17 cellular contexts compared by ENCODE assay signal in genomic region chr1:21966247-21967000, GRCh38. TPM values are rescaled to one million over a fixed set of nuclear protein-coding genes. Genes with fewer than 3 reads are reported as not detected.
DNase-seq lines count a peak whose midpoint lies in the region; ATAC-seq and TF ChIP-seq lines count a peak whose summit lies in the region.
"Had no signal": no experiment of that assay in that cellular context is flagged by ENCODE, and none has a peak within 500 bp of the region (broad histone marks: within the 10 kb centered on the region; RNA-seq: fewer than 3 reads in every experiment).

No MANE protein-coding gene starts in this region.

- no peaks in the 10 kb centered on the region for H3K36me3 Mint-ChIP-seq in osteocyte (ENCODE audit: unreplicated experiment)
- H3K36me3 Mint-ChIP-seq: activated naive CD8-positive, alpha-beta T cell; neural progenitor cell had no signal

- no peaks in the 10 kb centered on the region for H3K79me2 ChIP-seq in SK-N-SH (ENCODE audit: insufficient read depth)

- no peak overlapping the region for H3K9ac ChIP-seq in SK-N-SH
- no peak overlapping the region for H3K9ac ChIP-seq in skeletal muscle satellite cell (ENCODE audit: low read depth, low read length)
- H3K9ac ChIP-seq: neural progenitor cell had no signal

- TF ChIP-seq CTCF in SK-N-SH (IDR thresholded peaks at IDR 0.05) (no peak), osteocyte (IDR thresholded peaks at IDR 0.05) (no peak)

- H3K27me3 Mint-ChIP-seq in osteocyte (ENCODE audit: unreplicated experiment), result no peaks in the 10 kb centered on the region
- H3K27me3 Mint-ChIP-seq: activated naive CD8-positive, alpha-beta T cell had no signal

- CTCF ChIA-PET in SK-N-SH (lab: Yijun Ruan, JAX), result interaction anchor here (1.7 to 4.0 kb wide), 4 partner anchors 14 to 264 kb away, joined by 4 to 20 read pairs (median 12); no protein-coding TSS in a partner anchor

- no peak for TF ChIP-seq RAD21 in SK-N-SH (IDR thresholded peaks at IDR 0.05; ENCODE audit: low read length)

- peak overlapping the region; percentile 51; the same call in 1 of the 2 replicates for H2AFZ ChIP-seq in SK-N-SH (ENCODE audit: low read depth)
- H2AFZ ChIP-seq: neural progenitor cell had no signal

- H3K4me3 ChIP-seq in SK-N-SH (ENCODE audit: low read depth in 2 of 2, low read length in 1 of 2), result no peak overlapping the region
- no peak overlapping the region for H3K4me3 ChIP-seq in SJSA1
- no peak overlapping the region for H3K4me3 ChIP-seq in skeletal muscle satellite cell (ENCODE audit: low read length)
- H3K4me3 ChIP-seq: dorsolateral prefrontal cortex, neural progenitor cell, upper lobe of right lung had no signal

- peaks cover 0 to 8% of the 10 kb centered on the region in 2 experiments; a peak in 1 of 4 replicates for H3K4me1 ChIP-seq in SK-N-SH (ENCODE audit: control insufficient read depth in 1 of 2, insufficient read depth in 2 of 2, low read depth in 1 of 2, low read length in 1 of 2)
- peaks cover 15% of the 10 kb centered on the region for H3K4me1 ChIP-seq in SJSA1 (replicated peaks)
- peaks cover 15% of the 10 kb centered on the region for H3K4me1 ChIP-seq in skeletal muscle satellite cell (ENCODE audit: control insufficient read depth, insufficient read depth, low read length)
- H3K4me1 ChIP-seq: neural progenitor cell had no signal

- H3K27me3 ChIP-seq in SK-N-SH (ENCODE audit: insufficient read depth) (no peaks in the 10 kb centered on the region), SJSA1 (replicated peaks) (no peaks in the 10 kb centered on the region), skeletal muscle satellite cell (ENCODE audit: control insufficient read depth, insufficient read depth, low read length) (no peaks in the 10 kb centered on the region)
- H3K27me3 ChIP-seq: dorsolateral prefrontal cortex, neural progenitor cell, upper lobe of right lung had no signal

- H3K4me2 ChIP-seq in SK-N-SH, result no peak overlapping the region
- H3K4me2 ChIP-seq in skeletal muscle satellite cell (ENCODE audit: low read length), result peak overlapping the region; percentile 39
- H3K4me2 ChIP-seq: neural progenitor cell had no signal

- H3K9me3 ChIP-seq in SK-N-SH (no peaks in the 10 kb centered on the region), SJSA1 (replicated peaks) (no peaks in the 10 kb centered on the region), skeletal muscle satellite cell (replicated peaks; ENCODE audit: low read length) (no peaks in the 10 kb centered on the region)
- H3K9me3 ChIP-seq: upper lobe of right lung had no signal

- H3K36me3 ChIP-seq in SK-N-SH (replicated peaks in 1 of 2; ENCODE audit: control insufficient read depth in 1 of 2, insufficient read depth in 2 of 2, low read length in 1 of 2) (no peaks in the 10 kb centered on the region), SJSA1 (no peaks in the 10 kb centered on the region), skeletal muscle satellite cell (ENCODE audit: insufficient read depth, low read length) (no peaks in the 10 kb centered on the region)
- H3K36me3 ChIP-seq: neural progenitor cell, upper lobe of right lung had no signal

- no peaks in the 10 kb centered on the region for H3K9me2 ChIP-seq in SK-N-SH

- H3K27ac Mint-ChIP-seq in osteocyte (ENCODE audit: unreplicated experiment), result no peak overlapping the region
- H3K27ac Mint-ChIP-seq: activated naive CD8-positive, alpha-beta T cell; neural progenitor cell; T-helper 2 cell treated with Interferon-gamma antibody and Interleukin-4, amounts not matched to agents 5 μg/mL and 100 μg/mL, for 36 hours had no signal

- H3K4me1 Mint-ChIP-seq in osteocyte (ENCODE audit: unreplicated experiment), result peaks cover 5% of the 10 kb centered on the region

- H3F3A ChIP-seq in SK-N-SH (replicated peaks; ENCODE audit: insufficient read depth), result no peaks in the 10 kb centered on the region

- WGBS in SK-N-SH (ENCODE audit: low lambda C conversion rate), result 82% methylated on average over 15 of the region's 15 CpGs

- TF ChIP-seq EP300 in SK-N-SH (IDR thresholded peaks at IDR 0.05; ENCODE audit: borderline replicate concordance in 1 of 2, low read depth in 1 of 2, low read length in 1 of 2), result no peak

- H4K20me1 ChIP-seq in SK-N-SH (ENCODE audit: insufficient read depth), result no peaks in the 10 kb centered on the region

- H3K27ac ChIP-seq in SK-N-SH (ENCODE audit: low read depth in 2 of 2, low read length in 1 of 2) (no peak overlapping the region), SJSA1 (no peak overlapping the region)
- H3K27ac ChIP-seq: 22Rv1, dorsolateral prefrontal cortex, neural progenitor cell, upper lobe of right lung had no signal

- POLR2A ChIA-PET in SK-N-SH (lab: Yijun Ruan, JAX), result no interaction called here

- H3K9me3 Mint-ChIP-seq in osteocyte (ENCODE audit: unreplicated experiment), result no peaks in the 10 kb centered on the region
- H3K9me3 Mint-ChIP-seq: neural progenitor cell; T-helper 2 cell treated with Interferon-gamma antibody and Interleukin-4, amounts not matched to agents 5 μg/mL and 100 μg/mL, for 36 hours had no signal

- no peak for DNase-seq in SK-N-SH
- peak; percentile 44 to 55 for DNase-seq in SJSA1 (ENCODE audit: low read depth in 1 of 2, low spot score in 2 of 2)
- peak; percentile 16 for DNase-seq in fibroblast of gingiva (ENCODE audit: low read depth)
- no peak for DNase-seq in GM19240 (ENCODE audit: insufficient read length, low spot score)
- DNase-seq in osteocyte (ENCODE audit: extremely low spot score, unreplicated experiment), result no peak
- DNase-seq: dorsolateral prefrontal cortex, NCI-H345, upper lobe of right lung had no signal

- ATAC-seq in SK-N-SH treated with all-trans-retinoic acid at 6 μM for 48 hours (no peak; the same call in 2 of the 3 replicates), GM18517 (IDR thresholded peaks at IDR 0.05; ENCODE audit: unreplicated experiment) (no peak)
- ATAC-seq: upper lobe of right lung had no signal

- no peak overlapping the region for H3K4me3 Mint-ChIP-seq in osteocyte (ENCODE audit: unreplicated experiment)
- H3K4me3 Mint-ChIP-seq: activated naive CD8-positive, alpha-beta T cell; neural progenitor cell; T-helper 2 cell treated with Interferon-gamma antibody and Interleukin-4, amounts not matched to agents 5 μg/mL and 100 μg/mL, for 36 hours had no signal

TF ChIP-seq in SK-N-SH, 30 proteins besides CTCF, POLR2A, EP300 and RAD21 (continues in another document):
- TF ChIP-seq YY1 (IDR thresholded peaks at IDR 0.05; ENCODE audit: low read depth) (no peak), GABPA (IDR thresholded peaks at IDR 0.05; ENCODE audit: low read depth) (no peak), FOSL2 (IDR thresholded peaks at IDR 0.05; ENCODE audit: borderline replicate concordance, low read depth) (no peak), USF1 (IDR thresholded peaks at IDR 0.05; ENCODE audit: borderline replicate concordance, low read depth) (no peak), POLR2AphosphoS5 (IDR thresholded peaks at IDR 0.05; ENCODE audit: low read depth, low read length) (no peak)

TF ChIP-seq in SK-N-SH treated with all-trans-retinoic acid at 6 μM for 48 hours, 23 proteins besides CTCF, POLR2A, EP300 and RAD21 (continues in another document):
- no peak for TF ChIP-seq ZFP30 (CRISPR knock-in tag; IDR thresholded peaks at IDR 0.05)
- no peak for TF ChIP-seq BACH2 (CRISPR knock-in tag; IDR thresholded peaks at IDR 0.05; ENCODE audit: borderline replicate concordance)
- no peak for TF ChIP-seq CSRNP3 (CRISPR knock-in tag; IDR thresholded peaks at IDR 0.05)
- TF ChIP-seq TCF4 (CRISPR knock-in tag; IDR thresholded peaks at IDR 0.05; ENCODE audit: borderline replicate concordance), result no peak
- no peak for TF ChIP-seq CREB5 (CRISPR knock-in tag; IDR thresholded peaks at IDR 0.05; ENCODE audit: low read depth)
- TF ChIP-seq ZNF70 (CRISPR knock-in tag; IDR thresholded peaks at IDR 0.05), result no peak
- TF ChIP-seq TOX (CRISPR knock-in tag; IDR thresholded peaks at IDR 0.05; ENCODE audit: borderline replicate concordance), result no peak
- no peak for TF ChIP-seq RARB (CRISPR knock-in tag; IDR thresholded peaks at IDR 0.05)

RNA-seq across cellular contexts. Expression of gene CELA3B, which starts 10.4 kb away (rescaled TPM):
- polyA plus RNA-seq in SK-N-SH (2012; rRNA removed), result not detected in 2 replicates
- polyA plus RNA-seq in SK-N-SH (2012; cell fraction: cytosol; rRNA removed), result not detected in 2 replicates
- polyA plus RNA-seq in SK-N-SH (2012; cell fraction: nucleus; rRNA removed), result not detected in 2 replicates
- not detected in 2 replicates for total RNA-seq in SJSA1 (2014; rRNA removed; shearing (Covaris generic))
- not detected in 2 replicates for total RNA-seq in skeletal muscle satellite cell (2012; rRNA removed)
- total RNA-seq in osteocyte, result not detected in 2 replicates
- total RNA-seq: activated CD8-positive, alpha-beta memory T cell treated with anti-CD3 and anti-CD28 coated beads for 36 hours; dorsolateral prefrontal cortex; lower leg skin; upper lobe of right lung had no signal

RNA-seq across cellular contexts. Expression of gene HSPG2, which starts 29.3 kb away (rescaled TPM):
- polyA plus RNA-seq in SK-N-SH (2012; rRNA removed), result 10.7 and 28.9 TPM in 2 replicates
- 10.2 and 22.9 TPM in 2 replicates for polyA plus RNA-seq in SK-N-SH (2012; cell fraction: cytosol; rRNA removed)
- polyA plus RNA-seq in SK-N-SH (2012; cell fraction: nucleus; rRNA removed), result 112 and 128 TPM in 2 replicates
- total RNA-seq in SJSA1 (2014; rRNA removed; shearing (Covaris generic)), result 45.2 and 62.3 TPM in 2 replicates
- 149 and 214 TPM in 2 replicates for total RNA-seq in skeletal muscle satellite cell (2012; rRNA removed)
- 197 and 230 TPM in 2 replicates for total RNA-seq in osteocyte

RNA-seq across cellular contexts. Expression of gene CELA3A, which starts 35.0 kb away (rescaled TPM):
- polyA plus RNA-seq in SK-N-SH (2012; rRNA removed), result not detected in 2 replicates
- not detected in 2 replicates for polyA plus RNA-seq in SK-N-SH (2012; cell fraction: cytosol; rRNA removed)
- not detected in 2 replicates for polyA plus RNA-seq in SK-N-SH (2012; cell fraction: nucleus; rRNA removed)
- total RNA-seq in SJSA1 (2014; rRNA removed; shearing (Covaris generic)), result not detected in 2 replicates
- not detected in 2 replicates for total RNA-seq in skeletal muscle satellite cell (2012; rRNA removed)
- not detected in 2 replicates for total RNA-seq in osteocyte
- total RNA-seq: activated CD8-positive, alpha-beta memory T cell treated with anti-CD3 and anti-CD28 coated beads for 36 hours; dorsolateral prefrontal cortex; lower leg skin; upper lobe of right lung had no signal

Comparison
In these comparisons a context has a peak if more than half of its experiments do, and no peak if none do; other contexts are left out.
1. DNase-seq: peak in SJSA1 (2 of 2) and fibroblast of gingiva (single experiment); none in SK-N-SH (single experiment), GM19240 (single experiment) and osteocyte (single experiment).